1 cellular context compared by ENCODE assay signal in genomic region chr6:7919871-7920270, GRCh38.
TF ChIP-seq lines count a peak whose summit lies in the region.

No MANE protein-coding gene starts in this region.

TF ChIP-seq in K562, 482 proteins besides CTCF, POLR2A, EP300 and RAD21 (continued from another document and continues in another):
- TF ChIP-seq ZHX1 (conservative IDR thresholded peaks at IDR 0.05; ENCODE audit: low read length) (no peak), VEZF1 (CRISPR knock-in tag; IDR thresholded peaks at IDR 0.05) (peak; percentile 41; the same call in 1 of the 2 replicates), RBM15 (IDR thresholded peaks at IDR 0.05; ENCODE audit: insufficient read depth, low read length) (no peak), CREBBP (IDR thresholded peaks at IDR 0.05; ENCODE audit: low read depth, low read length) (no peak), POLR3G (IDR thresholded peaks at IDR 0.05; ENCODE audit: extremely low read depth, insufficient read length, insufficient replicate concordance) (no peak), RNF219 (CRISPR knock-in tag; IDR thresholded peaks at IDR 0.05) (no peak), ZBTB1 (CRISPR knock-in tag; IDR thresholded peaks at IDR 0.05; ENCODE audit: borderline replicate concordance, low read depth) (no peak), SMARCA4 (IDR thresholded peaks at IDR 0.05) (peak; percentile 68), HNRNPUL1 (IDR thresholded peaks at IDR 0.05; ENCODE audit: low read length) (no peak), CTCFL (IDR thresholded peaks at IDR 0.05; ENCODE audit: borderline replicate concordance, insufficient read depth, low read depth, low read length, poor library complexity, severe bottlenecking) (no peak), MEIS2 (IDR thresholded peaks at IDR 0.05; ENCODE audit: partially characterized antibody) (peak; percentile 66), CEBPB (tag; IDR thresholded peaks at IDR 0.05) (0 out of 2 replicates have a peak, but pooled peaks have one; percentile 26), ARID1B (IDR thresholded peaks at IDR 0.05) (peak; percentile 70), CEBPG (CRISPR knock-in tag; IDR thresholded peaks at IDR 0.05) (no peak), CEBPG (tag; conservative IDR thresholded peaks at IDR 0.05 in 1 of 2, IDR thresholded peaks at IDR 0.05 in 1 of 2) (peak in 1 of 2 experiments; percentile 55; a peak in 3 of 4 replicates), ZNF143 (CRISPR knock-in tag; IDR thresholded peaks at IDR 0.05) (no peak), ZNF589 (CRISPR knock-in tag; IDR thresholded peaks at IDR 0.05; ENCODE audit: low read depth) (no peak), MCM3 (IDR thresholded peaks at IDR 0.05) (no peak), TAF7 (tag; IDR thresholded peaks at IDR 0.05) (no peak), ATF3 (IDR thresholded peaks at IDR 0.05) (peak; percentile 80), ATF3 (CRISPR knock-in tag; conservative IDR thresholded peaks at IDR 0.05) (no peak), E2F4 (CRISPR knock-in tag; IDR thresholded peaks at IDR 0.05; ENCODE audit: low read depth) (no peak), NFE2 (IDR thresholded peaks at IDR 0.05; ENCODE audit: low read depth) (peak; percentile 90), SMAD4 (CRISPR knock-in tag; conservative IDR thresholded peaks at IDR 0.05) (no peak), ELK1 (CRISPR knock-in tag; IDR thresholded peaks at IDR 0.05) (no peak), C11orf30 (IDR thresholded peaks at IDR 0.05; ENCODE audit: low read depth) (peak; percentile 100), BHLHE40 (IDR thresholded peaks at IDR 0.05; ENCODE audit: low read length) (peak; percentile 28), BACH1 (tag; IDR thresholded peaks at IDR 0.05) (peak; percentile 92), KAT8 (IDR thresholded peaks at IDR 0.05; ENCODE audit: low read depth) (no peak), ZNF583 (CRISPR knock-in tag; IDR thresholded peaks at IDR 0.05) (no peak), U2AF1 (optimal IDR thresholded peaks at IDR 0.05; ENCODE audit: low read depth, low read length) (no peak), JUND (IDR thresholded peaks at IDR 0.05; ENCODE audit: borderline replicate concordance, low read depth, low read length) (peak; percentile 83), JUND (tag; IDR thresholded peaks at IDR 0.05; ENCODE audit: borderline replicate concordance, low read depth, low read length) (peak; percentile 63; the same call in 1 of the 3 replicates), ZNF395 (CRISPR knock-in tag; IDR thresholded peaks at IDR 0.05) (no peak), MAFG (tag; conservative IDR thresholded peaks at IDR 0.05) (peak; percentile 100), ZNF347 (CRISPR knock-in tag; IDR thresholded peaks at IDR 0.05; ENCODE audit: low read depth) (no peak), CBX1 (IDR thresholded peaks at IDR 0.05; ENCODE audit: low read depth) (no peak), TCF3 (CRISPR knock-in tag; IDR thresholded peaks at IDR 0.05) (no peak), SMAD1 (IDR thresholded peaks at IDR 0.05; ENCODE audit: low read depth, low read length, partially characterized antibody) (no peak), SIN3A (IDR thresholded peaks at IDR 0.05; ENCODE audit: borderline replicate concordance in 2 of 2, control insufficient read depth in 1 of 2, low read depth in 2 of 2, low read length in 2 of 2) (no peak), HINFP (tag; conservative IDR thresholded peaks at IDR 0.05; ENCODE audit: low read depth) (no peak), STAT5B (CRISPR knock-in tag; IDR thresholded peaks at IDR 0.05) (no peak), DMBX1 (CRISPR knock-in tag; IDR thresholded peaks at IDR 0.05; ENCODE audit: borderline replicate concordance) (no peak), FOSL1 (tag; conservative IDR thresholded peaks at IDR 0.05) (peak; percentile 59), TCF7 (IDR thresholded peaks at IDR 0.05; ENCODE audit: borderline replicate concordance) (peak; percentile 97), ZNF253 (CRISPR knock-in tag; conservative IDR thresholded peaks at IDR 0.05) (no peak), THRB (CRISPR knock-in tag; conservative IDR thresholded peaks at IDR 0.05) (0 out of 2 replicates have a peak, but pooled peaks have one; percentile 67), ZNF696 (CRISPR knock-in tag; conservative IDR thresholded peaks at IDR 0.05) (no peak), ETV5 (CRISPR knock-in tag; IDR thresholded peaks at IDR 0.05; ENCODE audit: low read depth) (peak; percentile 72), HNRNPH1 (optimal IDR thresholded peaks at IDR 0.05; ENCODE audit: low read depth, low read length) (no peak), EGR1 (conservative IDR thresholded peaks at IDR 0.05) (peak; percentile 87), MAFF (IDR thresholded peaks at IDR 0.05; ENCODE audit: low read length) (peak; percentile 100)
